Comparison of ENCODE assay signal across 19 cellular contexts in genomic region chr12:21648378-21648777, GRCh38. TPM values are rescaled to one million over a fixed set of nuclear protein-coding genes. Genes with fewer than 3 reads are reported as not detected.
DNase-seq lines count a peak whose midpoint lies in the region; ATAC-seq and TF ChIP-seq lines count a peak whose summit lies in the region.
"Had no signal": no experiment of that assay in that cellular context is flagged by ENCODE, and none has a peak within 500 bp of the region (broad histone marks: within the 10 kb centered on the region; RNA-seq: fewer than 3 reads in every experiment).

No MANE protein-coding gene starts in this region.

- POLR2A ChIA-PET in activated naive CD8-positive, alpha-beta T cell treated with anti-CD3 and anti-CD28 coated beads, Interleukin-2, amount 10 ng/mL, durations not matched to agents 7 days and 5 days (lab: Charles Lee) = interaction anchor here (3.8 kb wide), 1 partner anchor 10 kb away, joined by 24 read pairs; the partner anchor contains the start of gene LDHB
- POLR2A ChIA-PET in Caco-2 (lab: Charles Lee) (interaction anchor here (1.0 kb wide), 1 partner anchor 9 kb away, joined by 4 read pairs; the partner anchor contains the start of gene LDHB), WTC11 (lab: Charles Lee) (interaction anchor here (0.6 to 1.6 kb wide), 2 partner anchors 9 to 837 kb away, joined by 4 to 7 read pairs; no protein-coding TSS in a partner anchor)

- no peak overlapping the region for H3K4me3 Mint-ChIP-seq in activated naive CD8-positive, alpha-beta T cell treated with anti-CD3 and anti-CD28 coated beads, Interleukin-2, amount 10 ng/mL, durations not matched to agents 7 days and 5 days
- H3K4me3 Mint-ChIP-seq in activated naive CD8-positive, alpha-beta T cell treated with anti-CD3 and anti-CD28 coated beads, Interleukin-2, amount 50 U/mL, for 24 hours = no peak overlapping the region
- H3K4me3 Mint-ChIP-seq in Caco-2 (ENCODE audit: unreplicated experiment) (no peak overlapping the region), WTC11 (no peak overlapping the region)

- H3K27ac Mint-ChIP-seq in activated naive CD8-positive, alpha-beta T cell treated with anti-CD3 and anti-CD28 coated beads, Interleukin-2, amount 10 ng/mL, durations not matched to agents 7 days and 5 days = peak overlapping the region; percentile 36
- no peak overlapping the region for H3K27ac Mint-ChIP-seq in activated naive CD8-positive, alpha-beta T cell treated with anti-CD3 and anti-CD28 coated beads, Interleukin-2, amount 50 U/mL, for 24 hours
- peak overlapping the region; percentile 60 for H3K27ac Mint-ChIP-seq in Caco-2 (ENCODE audit: unreplicated experiment)
- peak overlapping the region; percentile 87 for H3K27ac Mint-ChIP-seq in WTC11

- peaks cover 13% of the 10 kb centered on the region for H3K79me2 ChIP-seq in neural cell (replicated peaks; ENCODE audit: insufficient read depth, low read length)

- H3K36me3 ChIP-seq in Caco-2 (ENCODE audit: control insufficient read depth, insufficient read depth, low read length) = peaks cover 12% of the 10 kb centered on the region
- peaks cover 15% of the 10 kb centered on the region for H3K36me3 ChIP-seq in neural cell (ENCODE audit: insufficient read depth, low read length)

- peak overlapping the region; percentile 31 for H3K27ac ChIP-seq in neural cell (ENCODE audit: low read length)
- H3K27ac ChIP-seq: GM23248, KMS-11, SK-N-MC had no signal

- H3K4me1 ChIP-seq in Caco-2 = peaks cover 90% of the 10 kb centered on the region

- no peak for DNase-seq in activated naive CD8-positive, alpha-beta T cell treated with anti-CD3 and anti-CD28 coated beads, Interleukin-2, amount 10 ng/mL, durations not matched to agents 7 days and 5 days
- DNase-seq in activated naive CD8-positive, alpha-beta T cell treated with anti-CD3 and anti-CD28 coated beads, Interleukin-2, amount 50 U/mL, for 24 hours = no peak
- DNase-seq in Caco-2 (no peak), WTC11 (ENCODE audit: low spot score) (no peak), NCI-H2029 (lab: John Stamatoyannopoulos, UW) (no peak)
- DNase-seq: ACHN, AML-193, DMS79, GM23248, NCI-H1092 treated with DMSO at 0.1 percent for 48 hours, NCI-H2227 treated with DMSO at 0.1 percent for 48 hours, NCI-H524 treated with DMSO at 0.1 percent for 48 hours had no signal

- no peak for TF ChIP-seq RAD21 in neural cell (conservative IDR thresholded peaks at IDR 0.05)

- intact Hi-C loops in Caco-2 (cut with micrococcal nuclease; ENCODE audit: unreplicated experiment) = no loop called here

- H3F3A ChIP-seq in neural cell (ENCODE audit: insufficient read depth, low read length, poor library complexity, severe bottlenecking) = no peaks in the 10 kb centered on the region

- no TSS peak for BruUV-seq in Caco-2 (replicated peaks; lab: Mats Ljungman, UMichigan)

- H3K36me3 Mint-ChIP-seq in activated naive CD8-positive, alpha-beta T cell treated with anti-CD3 and anti-CD28 coated beads, Interleukin-2, amount 10 ng/mL, durations not matched to agents 7 days and 5 days = peaks cover 57% of the 10 kb centered on the region
- peaks cover 86% of the 10 kb centered on the region for H3K36me3 Mint-ChIP-seq in activated naive CD8-positive, alpha-beta T cell treated with anti-CD3 and anti-CD28 coated beads, Interleukin-2, amount 50 U/mL, for 24 hours (ENCODE audit: low read depth)
- H3K36me3 Mint-ChIP-seq in Caco-2 (ENCODE audit: insufficient read depth, unreplicated experiment) (peaks cover 100% of the 10 kb centered on the region), WTC11 (peaks cover 96% of the 10 kb centered on the region)

- no peaks in the 10 kb centered on the region for H3K9me2 ChIP-seq in neural cell (ENCODE audit: insufficient read depth, low read length)

- H3K27me3 Mint-ChIP-seq in activated naive CD8-positive, alpha-beta T cell treated with anti-CD3 and anti-CD28 coated beads, Interleukin-2, amount 10 ng/mL, durations not matched to agents 7 days and 5 days = no peaks in the 10 kb centered on the region
- H3K27me3 Mint-ChIP-seq in activated naive CD8-positive, alpha-beta T cell treated with anti-CD3 and anti-CD28 coated beads, Interleukin-2, amount 50 U/mL, for 24 hours = no peaks in the 10 kb centered on the region
- H3K27me3 Mint-ChIP-seq in Caco-2 (ENCODE audit: insufficient read depth, unreplicated experiment) (no peaks in the 10 kb centered on the region), WTC11 (ENCODE audit: low read depth) (no peaks in the 10 kb centered on the region)

- no peaks in the 10 kb centered on the region for H3K9me3 ChIP-seq in Caco-2
- no peaks in the 10 kb centered on the region for H3K9me3 ChIP-seq in neural cell (ENCODE audit: low read length)

- H3K4me1 Mint-ChIP-seq in activated naive CD8-positive, alpha-beta T cell treated with anti-CD3 and anti-CD28 coated beads, Interleukin-2, amount 10 ng/mL, durations not matched to agents 7 days and 5 days = peaks cover 60% of the 10 kb centered on the region
- H3K4me1 Mint-ChIP-seq in activated naive CD8-positive, alpha-beta T cell treated with anti-CD3 and anti-CD28 coated beads, Interleukin-2, amount 50 U/mL, for 24 hours = peaks cover 87% of the 10 kb centered on the region
- peaks cover 77% of the 10 kb centered on the region for H3K4me1 Mint-ChIP-seq in Caco-2 (ENCODE audit: low read depth, unreplicated experiment)
- peaks cover 89% of the 10 kb centered on the region for H3K4me1 Mint-ChIP-seq in WTC11

- H3K4me2 ChIP-seq in neural cell (ENCODE audit: low read length) = no peak overlapping the region
- H3K4me2 ChIP-seq: KMS-11 had no signal

- TF ChIP-seq EP300 in neural cell (conservative IDR thresholded peaks at IDR 0.05; ENCODE audit: poor library complexity, severe bottlenecking) = no peak

- no peak for ATAC-seq in activated naive CD8-positive, alpha-beta T cell treated with anti-CD3 and anti-CD28 coated beads, Interleukin-2, amount 10 ng/mL, durations not matched to agents 7 days and 5 days (ENCODE audit: low read depth)
- ATAC-seq in activated naive CD8-positive, alpha-beta T cell treated with anti-CD3 and anti-CD28 coated beads, Interleukin-2, amount 50 U/mL, for 24 hours = no peak
- ATAC-seq in WTC11 (peak; percentile 36; the same call in 1 of the 2 replicates), HG02588 (IDR thresholded peaks at IDR 0.05; ENCODE audit: unreplicated experiment) (no peak), HG02642 (IDR thresholded peaks at IDR 0.05; ENCODE audit: poor library complexity, unreplicated experiment) (no peak)
- ATAC-seq: HepG2, Panc1 had no signal

- H2AFZ ChIP-seq in neural cell (ENCODE audit: low read depth, low read length) = no peak overlapping the region
- H2AFZ ChIP-seq: GM23248 had no signal

- no peaks in the 10 kb centered on the region for H4K20me1 ChIP-seq in neural cell (ENCODE audit: insufficient read depth)

- H3K9me3 Mint-ChIP-seq in activated naive CD8-positive, alpha-beta T cell treated with anti-CD3 and anti-CD28 coated beads, Interleukin-2, amount 10 ng/mL, durations not matched to agents 7 days and 5 days = no peaks in the 10 kb centered on the region
- H3K9me3 Mint-ChIP-seq in activated naive CD8-positive, alpha-beta T cell treated with anti-CD3 and anti-CD28 coated beads, Interleukin-2, amount 50 U/mL, for 24 hours = no peaks in the 10 kb centered on the region
- H3K9me3 Mint-ChIP-seq in Caco-2 (ENCODE audit: unreplicated experiment) (no peaks in the 10 kb centered on the region), WTC11 (no peaks in the 10 kb centered on the region)

- H3K4me3 ChIP-seq in Caco-2 (ENCODE audit: low read depth, low read length) (no peak overlapping the region), neural cell (ENCODE audit: low read length) (no peak overlapping the region)
- H3K4me3 ChIP-seq: GM23248, SK-N-MC had no signal

- CTCF ChIA-PET in Caco-2 (lab: Charles Lee) = interaction anchor here (0.6 to 0.8 kb wide), 2 partner anchors 32 to 811 kb away, joined by 3 to 5 read pairs; no protein-coding TSS in a partner anchor
- CTCF ChIA-PET in WTC11 (lab: Charles Lee) = no interaction called here

- H3K27me3 ChIP-seq in Caco-2 (replicated peaks; ENCODE audit: control insufficient read depth, insufficient read depth, low read length) = no peaks in the 10 kb centered on the region
- H3K27me3 ChIP-seq in neural cell (ENCODE audit: insufficient read depth, low read depth, low read length) = no peaks in the 10 kb centered on the region

- no peak overlapping the region for H3K9ac ChIP-seq in neural cell (ENCODE audit: low read length)
- H3K9ac ChIP-seq: GM23248, KMS-11 had no signal

- no peak for TF ChIP-seq CTCF in Caco-2 (IDR thresholded peaks at IDR 0.05; ENCODE audit: insufficient read depth in 1 of 2, low read depth in 1 of 2, low read length in 1 of 2, severe bottlenecking in 1 of 2, unreplicated experiment in 1 of 2)
- TF ChIP-seq CTCF in WTC11 (IDR thresholded peaks at IDR 0.05) = no peak
- no peak for TF ChIP-seq CTCF in neural cell (IDR thresholded peaks at IDR 0.05; ENCODE audit: poor library complexity, severe bottlenecking)

RNA-seq across cellular contexts. Expression of gene LDHB, which starts 9.3 kb away (rescaled TPM):
- total RNA-seq in activated naive CD8-positive, alpha-beta T cell treated with anti-CD3 and anti-CD28 coated beads, Interleukin-2, amount 10 ng/mL, durations not matched to agents 7 days and 5 days = 100 to 1,000 TPM; 911 to 954 TPM
- total RNA-seq in Caco-2 (2022) = 1,752 and 1,948 TPM in 2 replicates
- 1,504 to 1,616 TPM (median 1,559 TPM) in 3 replicates for total RNA-seq in WTC11 (2021)
- polyA plus RNA-seq in neural cell = 907 and 1,039 TPM in 2 replicates
- 549 and 644 TPM in 2 replicates for polyA minus RNA-seq in neural cell
- total RNA-seq: HepG2 had no signal

RNA-seq across cellular contexts. Expression of gene GYS2, which starts 43.7 kb away (rescaled TPM):
- under 1 TPM; 0.14 to 0.17 TPM for total RNA-seq in activated naive CD8-positive, alpha-beta T cell treated with anti-CD3 and anti-CD28 coated beads, Interleukin-2, amount 10 ng/mL, durations not matched to agents 7 days and 5 days
- total RNA-seq in Caco-2 (2022) (0.66 and 1.3 TPM in 2 replicates), WTC11 (2021) (not detected in 3 replicates)
- 0.14 TPM in 1 of 2 replicates, not detected in the other for polyA plus RNA-seq in neural cell
- not detected in 2 replicates for polyA minus RNA-seq in neural cell
- total RNA-seq: GM23248, HepG2 had no signal
- polyA plus RNA-seq: GM23248, HepG2 had no signal
